1 cellular context compared by ENCODE assay signal in the genomic region with DNA sequence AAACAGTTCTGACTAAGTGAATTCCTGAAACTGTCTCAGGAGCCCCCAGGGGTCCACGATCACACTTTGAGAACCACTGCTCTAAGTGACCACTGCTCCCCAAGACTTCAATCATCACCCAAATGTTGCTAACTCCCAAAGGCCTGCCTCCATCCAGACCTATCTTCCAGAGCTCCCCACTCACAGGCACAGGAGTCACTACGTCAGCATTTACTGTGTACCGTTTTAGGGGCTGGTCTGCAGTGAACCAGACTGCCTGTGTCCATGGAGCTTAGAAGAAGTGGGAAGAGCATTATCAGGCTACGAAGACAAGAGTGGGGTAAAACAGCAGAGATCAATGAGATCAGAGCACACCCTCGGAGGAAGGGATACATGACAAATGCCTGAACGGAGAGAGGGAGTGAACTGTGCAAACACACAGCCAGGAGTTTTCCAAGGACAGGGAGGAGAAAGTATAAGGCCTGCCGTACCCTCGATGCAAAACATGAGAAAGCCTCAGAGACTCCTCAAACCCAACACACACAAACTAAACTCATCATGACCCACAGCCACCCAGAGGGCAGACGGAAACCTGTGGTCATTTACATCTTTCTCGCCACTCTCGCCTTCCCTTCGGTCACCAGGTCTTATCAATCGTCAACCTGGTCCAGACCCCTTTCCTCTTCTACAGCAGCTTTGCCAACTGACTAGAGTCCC.
TF ChIP-seq lines count a peak whose summit lies in the region.

No MANE protein-coding gene starts in this region.

TF ChIP-seq in WTC11, 78 proteins besides CTCF, POLR2A, EP300 and RAD21 (continued from another document):
- TF ChIP-seq, protein P1, sequence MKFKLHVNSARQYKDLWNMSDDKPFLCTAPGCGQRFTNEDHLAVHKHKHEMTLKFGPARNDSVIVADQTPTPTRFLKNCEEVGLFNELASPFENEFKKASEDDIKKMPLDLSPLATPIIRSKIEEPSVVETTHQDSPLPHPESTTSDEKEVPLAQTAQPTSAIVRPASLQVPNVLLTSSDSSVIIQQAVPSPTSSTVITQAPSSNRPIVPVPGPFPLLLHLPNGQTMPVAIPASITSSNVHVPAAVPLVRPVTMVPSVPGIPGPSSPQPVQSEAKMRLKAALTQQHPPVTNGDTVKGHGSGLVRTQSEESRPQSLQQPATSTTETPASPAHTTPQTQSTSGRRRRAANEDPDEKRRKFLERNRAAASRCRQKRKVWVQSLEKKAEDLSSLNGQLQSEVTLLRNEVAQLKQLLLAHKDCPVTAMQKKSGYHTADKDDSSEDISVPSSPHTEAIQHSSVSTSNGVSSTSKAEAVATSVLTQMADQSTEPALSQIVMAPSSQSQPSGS (CRISPR knock-in tag; IDR thresholded peaks at IDR 0.05; ENCODE audit: borderline replicate concordance, low read depth), result no peak
- TF ChIP-seq PRDM15 (CRISPR knock-in tag; IDR thresholded peaks at IDR 0.05) (no peak), FOXK1 (CRISPR knock-in tag; IDR thresholded peaks at IDR 0.05) (no peak), RORB (CRISPR knock-in tag; IDR thresholded peaks at IDR 0.05) (no peak), CREM (CRISPR knock-in tag; IDR thresholded peaks at IDR 0.05) (no peak), TEAD4 (CRISPR knock-in tag; IDR thresholded peaks at IDR 0.05) (no peak), ZSCAN18 (CRISPR knock-in tag; IDR thresholded peaks at IDR 0.05) (no peak), TP53 (CRISPR knock-in tag; IDR thresholded peaks at IDR 0.05) (no peak), SMAD3 (CRISPR knock-in tag; IDR thresholded peaks at IDR 0.05; ENCODE audit: borderline replicate concordance) (no peak), PRRX2 (CRISPR knock-in tag; IDR thresholded peaks at IDR 0.05) (no peak), TCF7 (CRISPR knock-in tag; IDR thresholded peaks at IDR 0.05; ENCODE audit: low read depth) (no peak)
- TF ChIP-seq, protein P2, sequence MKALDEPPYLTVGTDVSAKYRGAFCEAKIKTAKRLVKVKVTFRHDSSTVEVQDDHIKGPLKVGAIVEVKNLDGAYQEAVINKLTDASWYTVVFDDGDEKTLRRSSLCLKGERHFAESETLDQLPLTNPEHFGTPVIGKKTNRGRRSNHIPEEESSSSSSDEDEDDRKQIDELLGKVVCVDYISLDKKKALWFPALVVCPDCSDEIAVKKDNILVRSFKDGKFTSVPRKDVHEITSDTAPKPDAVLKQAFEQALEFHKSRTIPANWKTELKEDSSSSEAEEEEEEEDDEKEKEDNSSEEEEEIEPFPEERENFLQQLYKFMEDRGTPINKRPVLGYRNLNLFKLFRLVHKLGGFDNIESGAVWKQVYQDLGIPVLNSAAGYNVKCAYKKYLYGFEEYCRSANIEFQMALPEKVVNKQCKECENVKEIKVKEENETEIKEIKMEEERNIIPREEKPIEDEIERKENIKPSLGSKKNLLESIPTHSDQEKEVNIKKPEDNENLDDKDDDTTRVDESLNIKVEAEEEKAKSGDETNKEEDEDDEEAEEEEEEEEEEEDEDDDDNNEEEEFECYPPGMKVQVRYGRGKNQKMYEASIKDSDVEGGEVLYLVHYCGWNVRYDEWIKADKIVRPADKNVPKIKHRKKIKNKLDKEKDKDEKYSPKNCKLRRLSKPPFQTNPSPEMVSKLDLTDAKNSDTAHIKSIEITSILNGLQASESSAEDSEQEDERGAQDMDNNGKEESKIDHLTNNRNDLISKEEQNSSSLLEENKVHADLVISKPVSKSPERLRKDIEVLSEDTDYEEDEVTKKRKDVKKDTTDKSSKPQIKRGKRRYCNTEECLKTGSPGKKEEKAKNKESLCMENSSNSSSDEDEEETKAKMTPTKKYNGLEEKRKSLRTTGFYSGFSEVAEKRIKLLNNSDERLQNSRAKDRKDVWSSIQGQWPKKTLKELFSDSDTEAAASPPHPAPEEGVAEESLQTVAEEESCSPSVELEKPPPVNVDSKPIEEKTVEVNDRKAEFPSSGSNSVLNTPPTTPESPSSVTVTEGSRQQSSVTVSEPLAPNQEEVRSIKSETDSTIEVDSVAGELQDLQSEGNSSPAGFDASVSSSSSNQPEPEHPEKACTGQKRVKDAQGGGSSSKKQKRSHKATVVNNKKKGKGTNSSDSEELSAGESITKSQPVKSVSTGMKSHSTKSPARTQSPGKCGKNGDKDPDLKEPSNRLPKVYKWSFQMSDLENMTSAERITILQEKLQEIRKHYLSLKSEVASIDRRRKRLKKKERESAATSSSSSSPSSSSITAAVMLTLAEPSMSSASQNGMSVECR (CRISPR knock-in tag; IDR thresholded peaks at IDR 0.05; ENCODE audit: borderline replicate concordance), result no peak
TF ChIP-seq in WTC11: peak in this region for 0.
